16 cellular contexts compared by ENCODE assay signal in the genomic region with DNA sequence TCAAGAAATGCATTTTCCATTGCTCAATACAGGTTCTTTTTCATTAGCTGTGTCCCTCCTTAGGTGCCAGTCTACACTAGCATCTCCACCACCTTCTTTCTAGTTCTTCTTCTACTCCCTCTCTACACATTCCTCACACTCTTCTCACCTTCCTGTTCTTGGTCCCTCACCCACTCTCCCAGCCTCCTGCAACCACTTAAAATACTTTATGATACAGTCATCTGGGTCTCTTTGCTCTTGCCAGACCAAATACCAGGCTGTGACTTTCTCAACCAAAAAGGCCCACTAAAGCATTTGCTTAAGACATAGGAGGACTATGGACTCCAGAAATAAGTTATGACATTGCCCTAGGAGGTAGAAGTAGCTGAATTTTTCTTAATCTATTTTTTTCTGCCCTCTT. TPM values are rescaled to one million over a fixed set of nuclear protein-coding genes. Genes with fewer than 3 reads are reported as not detected.
A peak's percentile ranks its signal among the peaks of the same experiment; 100 is the strongest.
DNase-seq lines count a peak whose midpoint lies in the region; ATAC-seq and TF ChIP-seq lines count a peak whose summit lies in the region.
"Had no signal": no experiment of that assay in that cellular context is flagged by ENCODE, and none has a peak within 500 bp of the region (broad histone marks: within the 10 kb centered on the region; RNA-seq: fewer than 3 reads in every experiment).

No MANE protein-coding gene starts in this region.

- H3K9me3 Mint-ChIP-seq in T-helper 2 cell treated with Interferon-gamma antibody and Interleukin-4, amounts not matched to agents 5 μg/mL and 100 μg/mL, for 36 hours, result no peaks in the 10 kb centered on the region

- H3K27me3 Mint-ChIP-seq in T-helper 2 cell treated with Interferon-gamma antibody and Interleukin-4, amounts not matched to agents 5 μg/mL and 100 μg/mL, for 36 hours (ENCODE audit: low read depth), result peaks cover 50% of the 10 kb centered on the region

- H3K36me3 Mint-ChIP-seq in T-helper 2 cell treated with Interferon-gamma antibody and Interleukin-4, amounts not matched to agents 5 μg/mL and 100 μg/mL, for 36 hours (ENCODE audit: low read depth), result no peaks in the 10 kb centered on the region

- DNase-seq in Right ventricle myocardium superior (no peak), right atrium auricular region (ENCODE audit: low spot score) (no peak), astrocyte of the cerebellum (ENCODE audit: low read depth) (peak; percentile 67), right cardiac atrium (no peak), DMS114 treated with DMSO at 0.1 percent for 48 hours (lab: John Stamatoyannopoulos, UW; ENCODE audit: unreplicated experiment) (no peak), mucosa of gallbladder (ENCODE audit: low spot score) (no peak)
- no peak for DNase-seq in T-helper 2 cell treated with Interferon-gamma antibody and Interleukin-4, amounts not matched to agents 5 μg/mL and 100 μg/mL, for 36 hours (ENCODE audit: low spot score)
- DNase-seq: activated T-cell treated with anti-CD3 and anti-CD28 coated beads, Interleukin-2, amount 50 U/mL, for 48 hours; AML-193; central memory CD4-positive, alpha-beta T cell; head of caudate nucleus; NCI-H2029; sigmoid colon had no signal

- ATAC-seq in Right ventricle myocardium superior (ENCODE audit: poor library complexity), result peak; percentile 90
- peak; percentile 67 to 71 for ATAC-seq in right cardiac atrium
- no peak for ATAC-seq in GM21717 (IDR thresholded peaks at IDR 0.05; ENCODE audit: unreplicated experiment)

- peak overlapping the region in 1 of 2 donors; percentile 77 for H3K27ac ChIP-seq in right atrium auricular region
- H3K27ac ChIP-seq in right cardiac atrium (ENCODE audit: low read length), result no peak overlapping the region

- H3K4me1 ChIP-seq in right atrium auricular region, result peaks cover 0 to 3% of the 10 kb centered on the region in 2 donors
- no peaks in the 10 kb centered on the region for H3K4me1 ChIP-seq in right cardiac atrium (ENCODE audit: control insufficient read depth, insufficient read depth, low read length)

- H3K4me3 ChIP-seq in right atrium auricular region (no peak overlapping the region), astrocyte of the cerebellum (ENCODE audit: low read depth, low read length) (no peak overlapping the region), right cardiac atrium (ENCODE audit: low read length) (no peak overlapping the region)
- H3K4me3 ChIP-seq: sigmoid colon had no signal

- H3K36me3 ChIP-seq in right atrium auricular region, result no peaks in the 10 kb centered on the region
- H3K36me3 ChIP-seq: sigmoid colon had no signal

- TF ChIP-seq CTCF in right atrium auricular region (IDR thresholded peaks at IDR 0.05) (no peak), astrocyte of the cerebellum (IDR thresholded peaks at IDR 0.05; ENCODE audit: low read depth, low read length, missing control alignments) (no peak)

- no peak overlapping the region for H3K27ac Mint-ChIP-seq in T-helper 2 cell treated with Interferon-gamma antibody and Interleukin-4, amounts not matched to agents 5 μg/mL and 100 μg/mL, for 36 hours

- in situ Hi-C loops in astrocyte of the cerebellum (cut with HindIII; ENCODE audit: low sequenced_read_pairs), result no loop called here

- H3K9me3 ChIP-seq in right atrium auricular region, result no peaks in the 10 kb centered on the region
- H3K9me3 ChIP-seq in right cardiac atrium (ENCODE audit: control insufficient read depth, low read length), result no peaks in the 10 kb centered on the region
- H3K9me3 ChIP-seq: sigmoid colon had no signal

- H3K4me3 Mint-ChIP-seq in T-helper 2 cell treated with Interferon-gamma antibody and Interleukin-4, amounts not matched to agents 5 μg/mL and 100 μg/mL, for 36 hours, result no peak overlapping the region

- intact Hi-C loops in Right ventricle myocardium superior (cut with DNase I), result no loop called here
- intact Hi-C loops in right cardiac atrium (cut with DNase I), result no loop called here

- no peaks in the 10 kb centered on the region for H3K27me3 ChIP-seq in right atrium auricular region
- no peaks in the 10 kb centered on the region for H3K27me3 ChIP-seq in right cardiac atrium (ENCODE audit: control insufficient read depth, insufficient read depth)
- H3K27me3 ChIP-seq: sigmoid colon had no signal

- H3K4me1 Mint-ChIP-seq in T-helper 2 cell treated with Interferon-gamma antibody and Interleukin-4, amounts not matched to agents 5 μg/mL and 100 μg/mL, for 36 hours (ENCODE audit: low read depth), result peaks cover 3% of the 10 kb centered on the region

RNA-seq across cellular contexts. Expression of a gene that starts 35.1 kb away (rescaled TPM):
- total RNA-seq in Right ventricle myocardium superior (2.0 TPM), right atrium auricular region (1 to 10 TPM; 2.4 to 3.2 TPM), right cardiac atrium (1 to 10 TPM; 4.0 to 4.6 (median 4.3) TPM), mucosa of gallbladder (7.9 TPM)
- 2.7 TPM for polyA plus RNA-seq in right cardiac atrium

RNA-seq across cellular contexts. Expression of a gene that starts 42.6 kb away (rescaled TPM):
- total RNA-seq in Right ventricle myocardium superior (not detected), right atrium auricular region (not detected), right cardiac atrium (not detected), mucosa of gallbladder (not detected)
- not detected for polyA plus RNA-seq in right cardiac atrium
- total RNA-seq: sigmoid colon, urinary bladder had no signal
- polyA plus RNA-seq: urinary bladder had no signal

RNA-seq across cellular contexts. Expression of a gene that starts 51.2 kb away (rescaled TPM):
- total RNA-seq in Right ventricle myocardium superior (0.30 TPM), right atrium auricular region (1 to 10 TPM; 2.0 to 5.4 TPM), right cardiac atrium (1 to 10 TPM in 3 of 4 donors, under 1 TPM in 1; 0.17 to 2.7 (median 2.3) TPM), mucosa of gallbladder (12.4 TPM)
- polyA plus RNA-seq in right cardiac atrium, result 1.3 TPM
- total RNA-seq: mononuclear cell had no signal
